Comparison of ENCODE assay signal across 25 cellular contexts in genomic region chr9:129719135-129719534, GRCh38. TPM values are rescaled to one million over a fixed set of nuclear protein-coding genes. Genes with fewer than 3 reads are reported as not detected.
DNase-seq lines count a peak whose midpoint lies in the region; ATAC-seq, FAIRE-seq and TF ChIP-seq lines count a peak whose summit lies in the region.
"Had no signal": no experiment of that assay in that cellular context is flagged by ENCODE, and none has a peak within 500 bp of the region (broad histone marks: within the 10 kb centered on the region; RNA-seq: fewer than 3 reads in every experiment).

No MANE protein-coding gene starts in this region.

- intact Hi-C loops in ascending aorta (cut with DNase I): loop anchor here (10.0 kb wide), 1 partner anchor 306 kb away; no protein-coding TSS in a partner anchor
- intact Hi-C loops in aorta (cut with DNase I): no loop called here
- intact Hi-C loops in PC-3 (cut with micrococcal nuclease): no loop called here

- H3K79me2 ChIP-seq in H1 (ENCODE audit: control insufficient read depth in 1 of 2, insufficient read depth in 2 of 2, low read length in 2 of 2) (no peaks in the 10 kb centered on the region), neural progenitor cell (ENCODE audit: low read depth) (no peaks in the 10 kb centered on the region), PC-3 (ENCODE audit: low read length) (no peaks in the 10 kb centered on the region)

- H3K23ac ChIP-seq in H1 (ENCODE audit: insufficient read length): no peak overlapping the region

- no peaks in the 10 kb centered on the region for H3K79me1 ChIP-seq in H1 (ENCODE audit: low read depth, low read length)

- no peak overlapping the region for H3K14ac ChIP-seq in H1 (ENCODE audit: insufficient read length)

- no TSS peak for BruUV-seq in PC-3 (replicated peaks; lab: Mats Ljungman, UMichigan)

- H3K9me2 ChIP-seq in PC-3 (replicated peaks; ENCODE audit: low read length): no peaks in the 10 kb centered on the region

- POLR2A ChIA-PET in H1 (lab: Charles Lee; ENCODE audit: partially characterized antibody): interaction anchor here (0.7 kb wide), 1 partner anchor 125 kb away, joined by 3 read pairs; no protein-coding TSS in a partner anchor
- POLR2A ChIA-PET in activated CD8-positive, alpha-beta T cell treated with anti-CD3 and anti-CD28 coated beads, Interleukin-2, amount 10 ng/mL, durations not matched to agents 7 days and 5 days (lab: Charles Lee): no interaction called here
- POLR2A ChIA-PET in PC-3 (lab: Charles Lee; ENCODE audit: unreplicated experiment): no interaction called here

- no peak overlapping the region for H3K4me2 ChIP-seq in H1 (ENCODE audit: insufficient read depth in 1 of 2, low read depth in 2 of 2, low read length in 2 of 2)
- no peak overlapping the region for H3K4me2 ChIP-seq in neural progenitor cell
- no peak overlapping the region for H3K4me2 ChIP-seq in PC-3 (ENCODE audit: low read length)

- no peaks in the 10 kb centered on the region for H3K9me3 Mint-ChIP-seq in neural progenitor cell
- no peaks in the 10 kb centered on the region for H3K9me3 Mint-ChIP-seq in activated CD8-positive, alpha-beta T cell treated with anti-CD3 and anti-CD28 coated beads, Interleukin-2, amount 10 ng/mL, durations not matched to agents 7 days and 5 days (ENCODE audit: insufficient read depth)

- no peak overlapping the region for H3K4ac ChIP-seq in H1 (replicated peaks; ENCODE audit: insufficient read length, low read depth, low read length)

- H2BK20ac ChIP-seq in H1 (ENCODE audit: low read length): no peak overlapping the region

- H3K27ac ChIP-seq in ascending aorta (peak overlapping the region; percentile 56 to 73), H1 (ENCODE audit: low read depth, low read length) (no peak overlapping the region), neural progenitor cell (no peak overlapping the region), aorta (ENCODE audit: low read depth in 1 of 2, low read length in 2 of 2) (no peak overlapping the region), PC-3 (ENCODE audit: low read length) (no peak overlapping the region)
- H3K27ac ChIP-seq: C4-2B had no signal

- peak; percentile 44 to 69 for TF ChIP-seq RAD21 in H1 (IDR thresholded peaks at IDR 0.05 in 1 of 2, conservative IDR thresholded peaks at IDR 0.05 in 1 of 2; ENCODE audit: low read depth in 2 of 2, low read length in 2 of 2)

- H2AK5ac ChIP-seq in H1 (ENCODE audit: low read depth, low read length): no peak overlapping the region

- no peak for TF ChIP-seq EP300 in H1 (IDR thresholded peaks at IDR 0.05; ENCODE audit: borderline replicate concordance in 1 of 2, low read depth in 2 of 2, low read length in 2 of 2)

- H3K4me1 ChIP-seq in ascending aorta (peaks cover 8 to 17% of the 10 kb centered on the region in 2 donors), H1 (replicated peaks in 1 of 4; ENCODE audit: control insufficient read depth in 3 of 4, insufficient read depth in 4 of 4, low read length in 3 of 4) (peaks cover 0 to 3% (median 0%) of the 10 kb centered on the region in 4 experiments; a peak in 1 of 7 replicates), neural progenitor cell (no peaks in the 10 kb centered on the region), aorta (ENCODE audit: control insufficient read depth in 1 of 2, insufficient read depth in 2 of 2, low read length in 2 of 2) (peaks cover 0 to 4% of the 10 kb centered on the region in 2 donors), PC-3 (ENCODE audit: insufficient read depth, low read length) (no peaks in the 10 kb centered on the region)

- H3K27ac Mint-ChIP-seq in neural progenitor cell: no peak overlapping the region
- no peak overlapping the region for H3K27ac Mint-ChIP-seq in activated CD8-positive, alpha-beta T cell treated with anti-CD3 and anti-CD28 coated beads, Interleukin-2, amount 10 ng/mL, durations not matched to agents 7 days and 5 days

- no peaks in the 10 kb centered on the region for H3K9me3 ChIP-seq in ascending aorta
- H3K9me3 ChIP-seq in H1 (ENCODE audit: insufficient read depth in 2 of 2, low read depth in 1 of 2, low read length in 1 of 2): no peaks in the 10 kb centered on the region
- no peaks in the 10 kb centered on the region for H3K9me3 ChIP-seq in neural progenitor cell (ENCODE audit: low read depth)
- no peaks in the 10 kb centered on the region for H3K9me3 ChIP-seq in aorta (ENCODE audit: control insufficient read depth, low read length)
- H3K9me3 ChIP-seq in PC-3 (ENCODE audit: low read length): no peaks in the 10 kb centered on the region

- no peak overlapping the region for H3K4me3 Mint-ChIP-seq in neural progenitor cell
- H3K4me3 Mint-ChIP-seq in activated CD8-positive, alpha-beta T cell treated with anti-CD3 and anti-CD28 coated beads, Interleukin-2, amount 10 ng/mL, durations not matched to agents 7 days and 5 days: no peak overlapping the region

- H2BK120ac ChIP-seq in H1 (replicated peaks; ENCODE audit: low read depth, low read length): no peak overlapping the region

- no peaks in the 10 kb centered on the region for H3K27me3 Mint-ChIP-seq in neural progenitor cell (ENCODE audit: insufficient read depth, low read depth)
- H3K27me3 Mint-ChIP-seq in activated CD8-positive, alpha-beta T cell treated with anti-CD3 and anti-CD28 coated beads, Interleukin-2, amount 10 ng/mL, durations not matched to agents 7 days and 5 days (ENCODE audit: low read depth): peaks cover 8% of the 10 kb centered on the region

- no peaks in the 10 kb centered on the region for H3K23me2 ChIP-seq in H1 (ENCODE audit: low read depth, low read length)

- no peak overlapping the region for H2BK12ac ChIP-seq in H1 (ENCODE audit: low read depth, low read length)

- TF ChIP-seq CTCF in ascending aorta (IDR thresholded peaks at IDR 0.05) (no peak), H1 (IDR thresholded peaks at IDR 0.05; ENCODE audit: control extremely low read depth in 1 of 3, insufficient read depth in 1 of 3, low read depth in 1 of 3, low read length in 3 of 3) (peak; percentile 72 to 79 (median 75)), neural progenitor cell (IDR thresholded peaks at IDR 0.05) (peak; percentile 35), PC-3 (conservative IDR thresholded peaks at IDR 0.05; ENCODE audit: low read depth, low read length) (no peak)

- no peak overlapping the region for H2BK5ac ChIP-seq in H1 (ENCODE audit: low read depth, low read length)

- H4K20me1 ChIP-seq in H1 (replicated peaks in 1 of 2; ENCODE audit: control insufficient read depth in 1 of 2, insufficient read depth in 2 of 2, low read length in 2 of 2) (peaks cover 0 to 2% of the 10 kb centered on the region in 2 experiments), neural progenitor cell (ENCODE audit: low read depth) (no peaks in the 10 kb centered on the region), PC-3 (ENCODE audit: low read length) (no peaks in the 10 kb centered on the region)

- H3K9ac ChIP-seq in H1 (replicated peaks in 1 of 4; ENCODE audit: extremely low read depth in 1 of 4, low read depth in 3 of 4, low read length in 3 of 4): no peak overlapping the region
- H3K9ac ChIP-seq in neural progenitor cell: no peak overlapping the region
- H3K9ac ChIP-seq in PC-3 (ENCODE audit: low read length): no peak overlapping the region
- H3K9ac ChIP-seq: GM23248 had no signal

- no peaks in the 10 kb centered on the region for H3K36me3 Mint-ChIP-seq in neural progenitor cell
- H3K36me3 Mint-ChIP-seq in activated CD8-positive, alpha-beta T cell treated with anti-CD3 and anti-CD28 coated beads, Interleukin-2, amount 10 ng/mL, durations not matched to agents 7 days and 5 days (ENCODE audit: low read depth): no peaks in the 10 kb centered on the region

- no peak overlapping the region for H4K5ac ChIP-seq in H1 (ENCODE audit: insufficient read length, low read depth, low read length)

- no peak for ATAC-seq in aorta (ENCODE audit: low FRiP score)
- ATAC-seq in activated CD8-positive, alpha-beta T cell treated with anti-CD3 and anti-CD28 coated beads, Interleukin-2, amount 10 ng/mL, durations not matched to agents 7 days and 5 days: no peak
- ATAC-seq in PC-3: no peak
- ATAC-seq: SK-N-SH treated with all-trans-retinoic acid at 6 μM for 48 hours had no signal

- H3K56ac ChIP-seq in H1 (replicated peaks; ENCODE audit: insufficient read length, low read depth, low read length): no peak overlapping the region

- no peak for TF ChIP-seq POLR2A in H1 (IDR thresholded peaks at IDR 0.05; ENCODE audit: control extremely low read depth in 1 of 2, low read depth in 2 of 2, low read length in 2 of 2)

- no peaks in the 10 kb centered on the region for H3F3A ChIP-seq in neural progenitor cell (ENCODE audit: low read depth)
- H3F3A ChIP-seq in PC-3 (ENCODE audit: low read length, unreplicated experiment): no peaks in the 10 kb centered on the region

- H3K4me3 ChIP-seq in H7 (ENCODE audit: insufficient read depth, low read depth, low read length): no peak overlapping the region
- H3K4me3 ChIP-seq in ascending aorta: no peak overlapping the region
- H3K4me3 ChIP-seq in H1 (ENCODE audit: extremely low read depth in 1 of 4, insufficient read depth in 2 of 4, low read depth in 3 of 4, low read length in 4 of 4): no peak overlapping the region
- no peak overlapping the region for H3K4me3 ChIP-seq in neural progenitor cell
- no peak overlapping the region for H3K4me3 ChIP-seq in aorta (ENCODE audit: low read length in 2 of 2)
- no peak overlapping the region for H3K4me3 ChIP-seq in PC-3 (ENCODE audit: low read length)
- H3K4me3 ChIP-seq: GM23248 had no signal

- WGBS in H1 (ENCODE audit: extremely low coverage in 1 of 2, insufficient coverage in 1 of 2, insufficient read length in 1 of 2, insufficient replicate concordance in 2 of 2, low coverage in 1 of 2, low lambda C conversion rate in 2 of 2, missing lambda C conversion rate in 1 of 2), 2 experiments: 76% methylated on average over 17 of the region's 38 CpGs; no CpG with 5 or more reads in 1 of the 2 experiments
- 79% methylated on average over 37 to 38 of the region's 38 CpGs for WGBS in aorta, 2 donors

- H4K91ac ChIP-seq in H1 (replicated peaks; ENCODE audit: insufficient read length, low read length): no peak overlapping the region

- no peaks in the 10 kb centered on the region for H3K36me3 ChIP-seq in H7 (replicated peaks; ENCODE audit: control insufficient read depth, insufficient read depth, low read length)
- H3K36me3 ChIP-seq in ascending aorta: peaks cover 0 to 19% of the 10 kb centered on the region in 2 donors
- H3K36me3 ChIP-seq in H1 (ENCODE audit: control insufficient read depth in 2 of 4, insufficient read depth in 4 of 4, low read length in 3 of 4): no peaks in the 10 kb centered on the region
- H3K36me3 ChIP-seq in neural progenitor cell: no peaks in the 10 kb centered on the region
- H3K36me3 ChIP-seq in aorta (ENCODE audit: control insufficient read depth in 1 of 2, insufficient read depth in 2 of 2, low read length in 1 of 2): no peaks in the 10 kb centered on the region
- H3K36me3 ChIP-seq in PC-3 (ENCODE audit: low read depth, low read length): no peaks in the 10 kb centered on the region

- H4K8ac ChIP-seq in H1 (ENCODE audit: extremely low read depth, insufficient read depth, low read length): peak overlapping the region; percentile 9; the same call in 1 of the 2 replicates

- DNase-seq in H7: peak; percentile 91
- no peak for DNase-seq in ascending aorta (ENCODE audit: low spot score in 2 of 2)
- DNase-seq in H1 (ENCODE audit: low read depth in 1 of 2, low spot score in 2 of 2): peak in 1 of 2 experiments; percentile 88
- DNase-seq in neural progenitor cell (ENCODE audit: low spot score): peak; percentile 28
- DNase-seq in aorta: no peak
- no peak for DNase-seq in activated CD8-positive, alpha-beta T cell treated with anti-CD3 and anti-CD28 coated beads, Interleukin-2, amount 10 ng/mL, durations not matched to agents 7 days and 5 days
- DNase-seq in PC-3: no peak
- DNase-seq in NCI-H2196 treated with DMSO at 0.1 percent for 48 hours (lab: John Stamatoyannopoulos, UW; ENCODE audit: unreplicated experiment): no peak
- DNase-seq: AML-193, DND-41, GM23248, MM.1S, NCI-H1092 treated with DMSO at 0.1 percent for 48 hours, NCI-H2081, NCI-H2171 treated with DMSO at 0.1 percent for 48 hours, NCI-H446 treated with DMSO at 0.1 percent for 48 hours, NCI-H69, RPMI8226, SIG-M5 had no signal

- H3K27me3 ChIP-seq in H7 (ENCODE audit: control insufficient read depth, insufficient read depth, low read length) (no peaks in the 10 kb centered on the region), ascending aorta (no peaks in the 10 kb centered on the region), H1 (replicated peaks in 1 of 4; ENCODE audit: control insufficient read depth in 3 of 4, extremely low read depth in 1 of 4, insufficient read depth in 3 of 4, low read length in 3 of 4) (peaks cover 0 to 4% (median 0%) of the 10 kb centered on the region in 4 experiments; a peak in 1 of 7 replicates), neural progenitor cell (no peaks in the 10 kb centered on the region), aorta (ENCODE audit: control insufficient read depth in 1 of 2, insufficient read depth in 2 of 2, low read length in 1 of 2) (no peaks in the 10 kb centered on the region), PC-3 (ENCODE audit: low read length) (no peaks in the 10 kb centered on the region)

- no peaks in the 10 kb centered on the region for H3K4me1 Mint-ChIP-seq in neural progenitor cell
- H3K4me1 Mint-ChIP-seq in activated CD8-positive, alpha-beta T cell treated with anti-CD3 and anti-CD28 coated beads, Interleukin-2, amount 10 ng/mL, durations not matched to agents 7 days and 5 days (ENCODE audit: low read depth): no peaks in the 10 kb centered on the region

- H2AFZ ChIP-seq in H1 (ENCODE audit: low read length) (no peak overlapping the region), neural progenitor cell (replicated peaks) (no peak overlapping the region), PC-3 (ENCODE audit: low read length) (no peak overlapping the region)
- H2AFZ ChIP-seq: GM23248 had no signal

- no peak overlapping the region for H2BK15ac ChIP-seq in H1 (ENCODE audit: low read length)

- CTCF ChIA-PET in H1 (lab: Charles Lee; ENCODE audit: partially characterized antibody) (interaction anchor here (0.6 to 11.8 kb wide), 14 partner anchors 9 to 1239 kb away, joined by 3 to 189 read pairs (median 4); no protein-coding TSS in a partner anchor), PC-3 (lab: Charles Lee) (no interaction called here)
- CTCF ChIA-PET in activated CD8-positive, alpha-beta T cell treated with anti-CD3 and anti-CD28 coated beads, Interleukin-2, amount 10 ng/mL, durations not matched to agents 7 days and 5 days (lab: Charles Lee): interaction anchor here (0.9 kb wide), 1 partner anchor 8 kb away, joined by 3 read pairs; no protein-coding TSS in a partner anchor

- FAIRE-seq in H1 (lab: Jason Lieb, UNC): no peak
- FAIRE-seq: D721Med, G401.6 had no signal

- H3K18ac ChIP-seq in H1 (ENCODE audit: extremely low read depth, low read length): no peak overlapping the region

RNA-seq across cellular contexts. Expression of gene PTGES, which starts 33.7 kb away (rescaled TPM):
- total RNA-seq in H7 (2014; rRNA removed; shearing (Covaris generic)): 0.69 and 1.2 TPM in 2 replicates
- 8.9 TPM for total RNA-seq in ascending aorta
- total RNA-seq in H1 (2021; fragmentation: NEBNext Ultra II Directional; extraction: Animal tissue kit (Norgen Biotek cat#: 25700)): 3.2 TPM in 2 replicates
- polyA plus RNA-seq in H1 (2011; rRNA removed): 5.1 and 5.4 TPM in 2 replicates
- polyA plus RNA-seq in H1 (2011; cell fraction: cytosol; rRNA removed): 4.7 TPM
- 1.7 TPM for polyA plus RNA-seq in H1 (2011; cell fraction: nucleus; rRNA removed)
- polyA plus RNA-seq in H1 (2012, experiment 1 of 2): 4.0 to 4.8 TPM (median 4.4 TPM) in 4 replicates
- 4.2 TPM for polyA plus RNA-seq in H1 (2012, experiment 2 of 2)
- 4.3 TPM for polyA plus RNA-seq in H1 (2013, experiment 1 of 2)
- 5.6 TPM for polyA plus RNA-seq in H1 (2013, experiment 2 of 2)
- polyA minus RNA-seq in H1 (2011; rRNA and poly(A)+ RNA removed): 3.7 and 4.1 TPM in 2 replicates
- polyA minus RNA-seq in H1 (2011; cell fraction: cytosol; rRNA and poly(A)+ RNA removed): 4.0 TPM
- 2.9 TPM for polyA minus RNA-seq in H1 (2011; cell fraction: nucleus; rRNA and poly(A)+ RNA removed)
- total RNA-seq in neural progenitor cell (ENCODE audit: low replicate concordance): 2.3 and 2.9 TPM in 2 replicates
- total RNA-seq in aorta: 1 to 10 TPM; 3.5 to 9.1 TPM
- polyA plus RNA-seq in aorta: 1 to 10 TPM in 1 of 2 donors, under 1 TPM in 1; 0.13 to 2.3 TPM
- total RNA-seq in activated CD8-positive, alpha-beta T cell treated with anti-CD3 and anti-CD28 coated beads, Interleukin-2, amount 10 ng/mL, durations not matched to agents 7 days and 5 days: not detected
- 21.0 and 26.8 TPM in 2 replicates for total RNA-seq in PC-3 (2014; rRNA removed)
- total RNA-seq: OCI-LY7 had no signal

RNA-seq across cellular contexts. Expression of gene PRRX2, which starts 53.7 kb away (rescaled TPM):
- total RNA-seq in H7 (2014; rRNA removed; shearing (Covaris generic)): 10.8 and 12.7 TPM in 2 replicates
- total RNA-seq in ascending aorta: 112 TPM
- total RNA-seq in H1 (2021; fragmentation: NEBNext Ultra II Directional; extraction: Animal tissue kit (Norgen Biotek cat#: 25700)): 5.8 and 7.1 TPM in 2 replicates
- polyA plus RNA-seq in H1 (2011; rRNA removed): 9.2 and 10.9 TPM in 2 replicates
- polyA plus RNA-seq in H1 (2011; cell fraction: cytosol; rRNA removed): 6.7 TPM
- polyA plus RNA-seq in H1 (2011; cell fraction: nucleus; rRNA removed): 5.3 TPM
- polyA plus RNA-seq in H1 (2012, experiment 1 of 2): 1.6 to 5.6 TPM (median 4.0 TPM) in 4 replicates
- 5.6 TPM for polyA plus RNA-seq in H1 (2012, experiment 2 of 2)
- 7.2 TPM for polyA plus RNA-seq in H1 (2013, experiment 1 of 2)
- polyA plus RNA-seq in H1 (2013, experiment 2 of 2): 7.7 TPM
- polyA minus RNA-seq in H1 (2011; rRNA and poly(A)+ RNA removed): 0.46 and 0.57 TPM in 2 replicates
- polyA minus RNA-seq in H1 (2011; cell fraction: cytosol; rRNA and poly(A)+ RNA removed): 2.1 TPM
- polyA minus RNA-seq in H1 (2011; cell fraction: nucleus; rRNA and poly(A)+ RNA removed): 1.3 TPM
- total RNA-seq in neural progenitor cell (ENCODE audit: low replicate concordance): 1.5 and 5.2 TPM in 2 replicates
- total RNA-seq in aorta: 10 to 100 TPM; 51.9 to 68.8 TPM
- polyA plus RNA-seq in aorta: 10 to 100 TPM; 27.7 to 52.6 TPM
- under 1 TPM in 1 of 2 experiments, not detected in 1; 0.21 TPM for total RNA-seq in activated CD8-positive, alpha-beta T cell treated with anti-CD3 and anti-CD28 coated beads, Interleukin-2, amount 10 ng/mL, durations not matched to agents 7 days and 5 days
- total RNA-seq in PC-3 (2014; rRNA removed): 0.47 and 1.3 TPM in 2 replicates
- total RNA-seq: LHCN-M2, OCI-LY7 had no signal

Comparison
In these comparisons a context has a peak if more than half of its experiments do, and no peak if none do; other contexts are left out.
1. DNase-seq: peak in H7 (single experiment) and neural progenitor cell (single experiment); none in ascending aorta (0 of 2), aorta (0 of 2), activated CD8-positive, alpha-beta T cell treated with anti-CD3 and anti-CD28 coated beads, Interleukin-2, amount 10 ng/mL, durations not matched to agents 7 days and 5 days (single experiment), PC-3 (single experiment) and NCI-H2196 treated with DMSO at 0.1 percent for 48 hours (single experiment).
2. H3K27ac ChIP-seq: peak in ascending aorta (2 of 2); none in H1 (single experiment), neural progenitor cell (single experiment), aorta (0 of 2) and PC-3 (single experiment).
3. CTCF ChIP-seq: peak in H1 (3 of 3) and neural progenitor cell (single experiment); none in ascending aorta (0 of 3) and PC-3 (single experiment).